In the genomic region with DNA sequence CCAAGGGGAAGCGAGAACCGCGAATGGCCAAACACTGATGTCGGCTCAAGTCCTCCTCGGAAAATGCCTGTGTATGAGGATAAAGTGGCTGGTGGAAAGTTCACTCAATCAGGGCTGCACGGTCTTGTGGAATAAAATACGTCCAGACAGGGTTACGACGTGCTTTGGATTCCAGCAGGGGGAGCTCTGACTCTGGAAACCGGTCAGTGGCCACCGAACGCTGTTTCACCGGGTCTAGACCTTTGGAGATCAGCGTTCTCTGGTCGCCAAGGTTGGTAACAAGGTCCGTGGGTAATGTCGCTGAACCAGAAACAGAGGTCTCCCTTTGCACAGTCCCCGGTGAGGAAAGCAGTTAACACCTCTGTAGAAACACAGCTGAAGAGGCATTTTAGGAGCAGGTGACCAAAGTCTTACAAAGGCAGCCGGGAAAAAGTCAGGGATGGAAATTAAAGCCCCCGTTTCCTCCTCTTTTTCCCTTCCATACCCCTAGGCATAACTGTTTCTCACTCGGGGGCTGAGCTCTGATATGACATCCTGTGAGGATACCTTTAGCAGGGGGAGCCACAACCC, we compare ENCODE assay signal across 8 cellular contexts. TPM values are rescaled to one million over a fixed set of nuclear protein-coding genes. Genes with fewer than 3 reads are reported as not detected.
DNase-seq lines count a peak whose midpoint lies in the region; ATAC-seq and TF ChIP-seq lines count a peak whose summit lies in the region.

No MANE protein-coding gene starts in this region.

- no peak overlapping the region for H3K27ac ChIP-seq in lower lobe of right lung

- peaks cover 62% of the 10 kb centered on the region for H3K27me3 ChIP-seq in lower lobe of right lung (ENCODE audit: low read depth)

- no peaks in the 10 kb centered on the region for H3K36me3 ChIP-seq in lower lobe of right lung

- DNase-seq in GM12864 (ENCODE audit: low read depth): peak; percentile 40
- peak; percentile 82 for DNase-seq in NCI-H526 treated with DMSO at 0.1 percent for 48 hours (lab: John Stamatoyannopoulos, UW)
- DNase-seq in activated CD4-positive, alpha-beta T cell treated with anti-CD3 and anti-CD28 coated beads, Interleukin-2, amount 50 U/mL, for 24 hours (ENCODE audit: low read depth in 1 of 2, low spot score in 1 of 2): peak; percentile 20 to 71
- DNase-seq in ecto neural progenitor cell (ENCODE audit: low spot score): peak; percentile 88
- peak; percentile 70 for DNase-seq in lower lobe of right lung
- DNase-seq in stimulated activated CD8-positive, alpha-beta memory T cell treated with anti-CD3 and anti-CD28 coated beads, Interleukin-12 subunit alpha, Interleukin-12 subunit beta, amount 100 ng/mL, for 1 hour (ENCODE audit: low read depth): peak; percentile 66

- peak; percentile 84 for ATAC-seq in HG03354 (IDR thresholded peaks at IDR 0.05; ENCODE audit: poor library complexity, severe bottlenecking, unreplicated experiment)
- peak; percentile 94 to 95 for ATAC-seq in lower lobe of right lung
- ATAC-seq in HG03378 (IDR thresholded peaks at IDR 0.05; ENCODE audit: unreplicated experiment): no peak

- peak; percentile 92 for TF ChIP-seq CTCF in GM12864 (IDR thresholded peaks at IDR 0.05; ENCODE audit: low read depth, low read length, missing control alignments)
- TF ChIP-seq CTCF in lower lobe of right lung (IDR thresholded peaks at IDR 0.05): peak; percentile 83

- no peaks in the 10 kb centered on the region for H3K9me3 ChIP-seq in lower lobe of right lung

- H3K4me1 ChIP-seq in lower lobe of right lung: peaks cover 7% of the 10 kb centered on the region

- H3K4me3 ChIP-seq in GM12864 (ENCODE audit: low read depth, low read length) (no peak overlapping the region), lower lobe of right lung (no peak overlapping the region)

- intact Hi-C loops in lower lobe of right lung (cut with DNase I): no loop called here

RNA-seq across cellular contexts. Expression of a gene that starts 47.8 kb away (rescaled TPM):
- total RNA-seq in lower lobe of right lung: 0.89 TPM
